26 cellular contexts compared by ENCODE assay signal in genomic region chr6:29908341-29908662, GRCh38.
"Had no signal": no experiment of that assay in that cellular context is flagged by ENCODE, and none has a peak within 500 bp of the region (broad histone marks: within the 10 kb centered on the region; RNA-seq: fewer than 3 reads in every experiment).

No MANE protein-coding gene starts in this region.

- H3K9ac ChIP-seq: KMS-11 had no signal

- FAIRE-seq: astrocyte, RCC 7860 had no signal

- H3K27me3 Mint-ChIP-seq: activated T-helper 17 cell treated with anti-CD3 and anti-CD28 coated beads, Interleukin-2, amount 50 U/mL, for 72 hours had no signal

- H3K27ac ChIP-seq: KMS-11, SJSA1 had no signal

- H3K4me1 ChIP-seq: SJSA1 had no signal

- H3K4me2 ChIP-seq: KMS-11 had no signal

- H3K9me3 ChIP-seq: SJSA1 had no signal

- H3K36me3 Mint-ChIP-seq: brain, WTC11 had no signal

- ATAC-seq: activated T-helper 17 cell treated with anti-CD3 and anti-CD28 coated beads, Interleukin-2, amount 50 U/mL, for 72 hours; PC-3; SK-N-SH treated with all-trans-retinoic acid at 6 μM for 48 hours; WTC11 had no signal

- H3K27ac Mint-ChIP-seq: activated CD4-positive, alpha-beta T cell treated with anti-CD3 and anti-CD28 coated beads, Interleukin-2, amount 10 ng/mL, durations not matched to agents 24 days and 14 days; activated naive CD4-positive, alpha-beta T cell treated with anti-CD3 and anti-CD28 coated beads for 36 hours; activated naive CD8-positive, alpha-beta T cell; activated T-helper 17 cell treated with anti-CD3 and anti-CD28 coated beads, Interleukin-2, amount 50 U/mL, for 72 hours; brain; T-helper 1 cell treated with Interleukin-12 subunit alpha and Interleukin-12 subunit beta and Interleukin-4 antibody, amounts not matched to agents 30 μg/mL and 1 μg/mL, for 36 hours; WTC11 had no signal

- DNase-seq: activated CD4-positive, alpha-beta T cell treated with anti-CD3 and anti-CD28 coated beads for 1 hour; activated CD4-positive, alpha-beta T cell treated with anti-CD3 and anti-CD28 coated beads, Interleukin-2, amount 10 ng/mL, durations not matched to agents 24 days and 14 days; activated CD4-positive, alpha-beta T cell treated with anti-CD3 and anti-CD28 coated beads, Interleukin-2, amount 50 U/mL, for 48 hours; activated gamma-delta T cell; activated naive CD4-positive, alpha-beta T cell treated with anti-CD3 and anti-CD28 coated beads for 36 hours; activated T-cell treated with anti-CD3 and anti-CD28 coated beads for 4 hours; activated T-cell treated with anti-CD3 and anti-CD28 coated beads, Interleukin-2, amount 50 U/mL, for 48 hours; amygdala; NCI-H1092 treated with DMSO at 0.1 percent for 48 hours; NCI-H1417 treated with DMSO at 0.1 percent for 48 hours; NCI-H187; NCI-H2081; NCI-H510A treated with DMSO at 0.1 percent for 48 hours; PC-3; SHP77; SW 1271 had no signal

- H3K4me3 ChIP-seq: SJSA1 had no signal

- H3K4me1 Mint-ChIP-seq: brain, WTC11 had no signal

- H3K36me3 ChIP-seq: SJSA1 had no signal

- H3K4me3 Mint-ChIP-seq: activated CD4-positive, alpha-beta T cell treated with anti-CD3 and anti-CD28 coated beads, Interleukin-2, amount 10 ng/mL, durations not matched to agents 24 days and 14 days; activated naive CD4-positive, alpha-beta T cell treated with anti-CD3 and anti-CD28 coated beads for 36 hours; activated naive CD8-positive, alpha-beta T cell; activated T-helper 17 cell treated with anti-CD3 and anti-CD28 coated beads, Interleukin-2, amount 50 U/mL, for 72 hours; brain; T-helper 1 cell treated with Interleukin-12 subunit alpha and Interleukin-12 subunit beta and Interleukin-4 antibody, amounts not matched to agents 30 μg/mL and 1 μg/mL, for 36 hours; WTC11 had no signal

- H3K9me3 Mint-ChIP-seq: activated CD4-positive, alpha-beta T cell treated with anti-CD3 and anti-CD28 coated beads, Interleukin-2, amount 10 ng/mL, durations not matched to agents 24 days and 14 days; activated naive CD4-positive, alpha-beta T cell treated with anti-CD3 and anti-CD28 coated beads for 36 hours; activated T-helper 17 cell treated with anti-CD3 and anti-CD28 coated beads, Interleukin-2, amount 50 U/mL, for 72 hours; brain; T-helper 1 cell treated with Interleukin-12 subunit alpha and Interleukin-12 subunit beta and Interleukin-4 antibody, amounts not matched to agents 30 μg/mL and 1 μg/mL, for 36 hours; WTC11 had no signal
